13 cellular contexts compared by ENCODE assay signal in genomic region chr9:112038017-112038408, GRCh38.
DNase-seq lines count a peak whose midpoint lies in the region; ATAC-seq, FAIRE-seq and TF ChIP-seq lines count a peak whose summit lies in the region.
"Had no signal": no experiment of that assay in that cellular context is flagged by ENCODE, and none has a peak within 500 bp of the region (broad histone marks: within the 10 kb centered on the region; RNA-seq: fewer than 3 reads in every experiment).

No MANE protein-coding gene starts in this region.

- H3K36me3 ChIP-seq in astrocyte (ENCODE audit: insufficient read depth, low read length) (no peaks in the 10 kb centered on the region), suprapubic skin (peaks cover 3% of the 10 kb centered on the region)

- DNase-seq in activated T-cell treated with anti-CD3 and anti-CD28 coated beads, Interleukin-2, amount 50 U/mL, for 24 hours = no peak
- DNase-seq in activated T-cell treated with anti-CD3 and anti-CD28 coated beads for 4 hours = no peak
- peak; percentile 34 to 67 for DNase-seq in NOMO-1 (lab: John Stamatoyannopoulos, UW; ENCODE audit: unreplicated experiment in 2 of 2)
- DNase-seq in astrocyte (ENCODE audit: low read depth) = no peak
- no peak for DNase-seq in cerebellar nuclear complex (lab: John Stamatoyannopoulos, UW)
- DNase-seq in suprapubic skin (ENCODE audit: low spot score in 2 of 2) = no peak
- DNase-seq: erythroblast, NCI-H345, SHP77 treated with DMSO at 0.1 percent for 48 hours had no signal

- H3K4me1 Mint-ChIP-seq in activated T-cell treated with anti-CD3 and anti-CD28 coated beads, Interleukin-2, amount 50 U/mL, for 24 hours (ENCODE audit: low read depth) = peaks cover 76% of the 10 kb centered on the region
- H3K4me1 Mint-ChIP-seq in astrocyte (ENCODE audit: low read depth, unreplicated experiment) = peaks cover 64% of the 10 kb centered on the region
- H3K4me1 Mint-ChIP-seq in stimulated activated memory B cell treated with anti-CD40 and anti-IgM and Interleukin-4, amounts not matched to agents 10 μg/mL and 1 μg/mL and 100 μg/mL, for 72 hours = peaks cover 77% of the 10 kb centered on the region

- H3K27me3 Mint-ChIP-seq in activated T-cell treated with anti-CD3 and anti-CD28 coated beads, Interleukin-2, amount 50 U/mL, for 24 hours = peaks cover 2% of the 10 kb centered on the region
- no peaks in the 10 kb centered on the region for H3K27me3 Mint-ChIP-seq in astrocyte (ENCODE audit: low read depth, unreplicated experiment)
- no peaks in the 10 kb centered on the region for H3K27me3 Mint-ChIP-seq in stimulated activated memory B cell treated with anti-CD40 and anti-IgM and Interleukin-4, amounts not matched to agents 10 μg/mL and 1 μg/mL and 100 μg/mL, for 72 hours

- H3K4me3 Mint-ChIP-seq in activated T-cell treated with anti-CD3 and anti-CD28 coated beads, Interleukin-2, amount 50 U/mL, for 24 hours = peak overlapping the region; percentile 23
- no peak overlapping the region for H3K4me3 Mint-ChIP-seq in astrocyte (ENCODE audit: unreplicated experiment)
- H3K4me3 Mint-ChIP-seq in stimulated activated memory B cell treated with anti-CD40 and anti-IgM and Interleukin-4, amounts not matched to agents 10 μg/mL and 1 μg/mL and 100 μg/mL, for 72 hours = no peak overlapping the region

- H3K9ac ChIP-seq in astrocyte (ENCODE audit: low read length) = peak overlapping the region; percentile 54

- H3K27me3 ChIP-seq in astrocyte (ENCODE audit: insufficient read depth, low read length) (no peaks in the 10 kb centered on the region), suprapubic skin (no peaks in the 10 kb centered on the region)

- peak overlapping the region; percentile 91 for H3K27ac Mint-ChIP-seq in activated T-cell treated with anti-CD3 and anti-CD28 coated beads, Interleukin-2, amount 50 U/mL, for 24 hours
- H3K27ac Mint-ChIP-seq in astrocyte (ENCODE audit: unreplicated experiment) = peak overlapping the region; percentile 90
- H3K27ac Mint-ChIP-seq in stimulated activated memory B cell treated with anti-CD40 and anti-IgM and Interleukin-4, amounts not matched to agents 10 μg/mL and 1 μg/mL and 100 μg/mL, for 72 hours = peak overlapping the region; percentile 93

- no peaks in the 10 kb centered on the region for H4K20me1 ChIP-seq in astrocyte (ENCODE audit: insufficient read depth, low read length)

- H3K27ac ChIP-seq in astrocyte (ENCODE audit: low read depth, low read length) (peak overlapping the region; percentile 86), suprapubic skin (no peak overlapping the region)

- no peak overlapping the region for H2AFZ ChIP-seq in astrocyte (ENCODE audit: low read depth, low read length)

- peaks cover 42% of the 10 kb centered on the region for H3K4me1 ChIP-seq in astrocyte (ENCODE audit: insufficient read depth, low read length)
- no peaks in the 10 kb centered on the region for H3K4me1 ChIP-seq in suprapubic skin

- WGBS in suprapubic skin = 89% methylated on average over 2 of the region's 2 CpGs

- H3K36me3 Mint-ChIP-seq in activated T-cell treated with anti-CD3 and anti-CD28 coated beads, Interleukin-2, amount 50 U/mL, for 24 hours (ENCODE audit: low read depth) = no peaks in the 10 kb centered on the region
- H3K36me3 Mint-ChIP-seq in astrocyte (ENCODE audit: low read depth, unreplicated experiment) = no peaks in the 10 kb centered on the region
- H3K36me3 Mint-ChIP-seq in stimulated activated memory B cell treated with anti-CD40 and anti-IgM and Interleukin-4, amounts not matched to agents 10 μg/mL and 1 μg/mL and 100 μg/mL, for 72 hours = peaks cover 19% of the 10 kb centered on the region

- no peak for TF ChIP-seq POLR2A in suprapubic skin (IDR thresholded peaks at IDR 0.05)

- ATAC-seq in stimulated activated memory B cell treated with anti-CD40 and anti-IgM and Interleukin-4, amounts not matched to agents 10 μg/mL and 1 μg/mL and 100 μg/mL, for 72 hours = peak; percentile 52
- no peak for ATAC-seq in GM21526 (IDR thresholded peaks at IDR 0.05; ENCODE audit: low FRiP score, unreplicated experiment)

- no peaks in the 10 kb centered on the region for H3K9me3 Mint-ChIP-seq in activated T-cell treated with anti-CD3 and anti-CD28 coated beads, Interleukin-2, amount 50 U/mL, for 24 hours
- no peaks in the 10 kb centered on the region for H3K9me3 Mint-ChIP-seq in astrocyte (ENCODE audit: unreplicated experiment)
- H3K9me3 Mint-ChIP-seq in stimulated activated memory B cell treated with anti-CD40 and anti-IgM and Interleukin-4, amounts not matched to agents 10 μg/mL and 1 μg/mL and 100 μg/mL, for 72 hours = no peaks in the 10 kb centered on the region

- H3K9me3 ChIP-seq in astrocyte (ENCODE audit: insufficient read depth, low read depth, low read length) (no peaks in the 10 kb centered on the region), suprapubic skin (no peaks in the 10 kb centered on the region)

- H3K79me2 ChIP-seq in astrocyte (ENCODE audit: insufficient read depth, low read length) = no peaks in the 10 kb centered on the region

- TF ChIP-seq CTCF in astrocyte (IDR thresholded peaks at IDR 0.05; ENCODE audit: insufficient read depth, low read depth, low read length) (no peak), suprapubic skin (IDR thresholded peaks at IDR 0.05) (no peak)

- no peak for FAIRE-seq in astrocyte (lab: Jason Lieb, UNC)
- FAIRE-seq: bronchial epithelial cell had no signal

- no peak for TF ChIP-seq EP300 in suprapubic skin (IDR thresholded peaks at IDR 0.05)

- H3K4me2 ChIP-seq in astrocyte (ENCODE audit: low read length) = no peak overlapping the region

- no peak overlapping the region for H3K4me3 ChIP-seq in astrocyte (ENCODE audit: insufficient read depth, low read depth, low read length)
- H3K4me3 ChIP-seq in suprapubic skin = no peak overlapping the region
- H3K4me3 ChIP-seq: smooth muscle cell had no signal

Comparison
In these comparisons a context has a peak if more than half of its experiments do, and no peak if none do; other contexts are left out.
1. DNase-seq: peak in NOMO-1 (2 of 2); none in activated T-cell treated with anti-CD3 and anti-CD28 coated beads, Interleukin-2, amount 50 U/mL, for 24 hours (single experiment), activated T-cell treated with anti-CD3 and anti-CD28 coated beads for 4 hours (single experiment), astrocyte (single experiment), cerebellar nuclear complex (0 of 2) and suprapubic skin (0 of 2).
2. Peak in every context shown above with its lines, with median percentiles within 50 percentile points of each other: H3K27ac Mint-ChIP-seq.